ENCODE assay signal across 24 cellular contexts in genomic region chr2:27545348-27546141, GRCh38.
DNase-seq lines count a peak whose midpoint lies in the region; TF ChIP-seq lines count a peak whose summit lies in the region.
"Had no signal": no experiment of that assay in that cellular context is flagged by ENCODE, and none has a peak within 500 bp of the region (broad histone marks: within the 10 kb centered on the region; RNA-seq: fewer than 3 reads in every experiment).

No MANE protein-coding gene starts in this region.

- intact Hi-C loops in posterior cingulate gyrus (cut with DNase I): no loop called here

- no peak for TF ChIP-seq CTCF in AG04449 (IDR thresholded peaks at IDR 0.05; ENCODE audit: insufficient read depth, low read length, missing control alignments)
- TF ChIP-seq CTCF in foreskin fibroblast (IDR thresholded peaks at IDR 0.05; ENCODE audit: low read depth, low read length): no peak

- CTCF ChIA-PET in AG04449 (lab: Yijun Ruan, JAX): interaction anchor here (1.6 kb wide), 1 partner anchor 20 kb away, joined by 6 read pairs; no protein-coding TSS in a partner anchor

- H3K4me3 ChIP-seq in AG04449 (ENCODE audit: low read depth, low read length): no peak overlapping the region
- H3K4me3 ChIP-seq in foreskin fibroblast (ENCODE audit: low read depth in 1 of 2, low read length in 2 of 2): no peak overlapping the region

- POLR2A ChIA-PET in AG04449 (lab: Yijun Ruan, JAX): no interaction called here

- DNase-seq in AG04449 (ENCODE audit: low read depth, low spot score) (peak; percentile 23), HCEC 1CT (peak; percentile 11), amniotic epithelial cell (ENCODE audit: low read depth) (peak; percentile 73), foreskin fibroblast (peak; percentile 9 to 58), posterior cingulate gyrus (no peak), NCI-H1105 (lab: John Stamatoyannopoulos, UW) (no peak), NCI-H524 (lab: John Stamatoyannopoulos, UW) (no peak)
- no peak for DNase-seq in stimulated activated CD4-positive, alpha-beta T cell treated with anti-CD3 and anti-CD28 coated beads, Interleukin-15, amount 100 ng/mL, for 24 hours
- DNase-seq: activated CD4-positive, CD25-positive, alpha-beta regulatory T cell treated with anti-CD3 and anti-CD28 coated beads, Interleukin-2, amount 50 U/mL, for 72 hours; activated CD8-positive, alpha-beta memory T cell treated with anti-CD3 and anti-CD28 coated beads for 24 hours; activated naive CD4-positive, alpha-beta T cell treated with Interleukin-2 at 50 U/mL for 16 hours; activated T-cell treated with anti-CD3 and anti-CD28 coated beads, Interleukin-2, amount 50 U/mL, for 4 hours; anterior cingulate cortex; CD4-positive, alpha-beta T cell; effector CD4-positive, alpha-beta T cell; left cardiac atrium; mesenchymal stem cell; NCI-H1417 treated with DMSO at 0.1 percent for 48 hours; NCI-H2107; NCI-H526; stimulated activated CD4-positive, alpha-beta T cell treated with anti-CD3 and anti-CD28 coated beads, Interleukin-12 subunit alpha, Interleukin-12 subunit beta, amount 100 ng/mL, for 4 hours; stimulated activated CD8-positive, alpha-beta memory T cell treated with anti-CD3 and anti-CD28 coated beads, Interleukin-4, amount 100 ng/mL, for 48 hours; substantia nigra; T1000 had no signal

Comparison
In these comparisons a context has a peak if more than half of its experiments do, and no peak if none do; other contexts are left out.
1. DNase-seq: peak in AG04449 (single experiment), HCEC 1CT (single experiment), amniotic epithelial cell (single experiment) and foreskin fibroblast (2 of 2); none in posterior cingulate gyrus (0 of 10), stimulated activated CD4-positive, alpha-beta T cell treated with anti-CD3 and anti-CD28 coated beads, Interleukin-15, amount 100 ng/mL, for 24 hours (single experiment), NCI-H1105 (single experiment) and NCI-H524 (0 of 2).